ENCODE assay signal across 8 cellular contexts in the genomic region with DNA sequence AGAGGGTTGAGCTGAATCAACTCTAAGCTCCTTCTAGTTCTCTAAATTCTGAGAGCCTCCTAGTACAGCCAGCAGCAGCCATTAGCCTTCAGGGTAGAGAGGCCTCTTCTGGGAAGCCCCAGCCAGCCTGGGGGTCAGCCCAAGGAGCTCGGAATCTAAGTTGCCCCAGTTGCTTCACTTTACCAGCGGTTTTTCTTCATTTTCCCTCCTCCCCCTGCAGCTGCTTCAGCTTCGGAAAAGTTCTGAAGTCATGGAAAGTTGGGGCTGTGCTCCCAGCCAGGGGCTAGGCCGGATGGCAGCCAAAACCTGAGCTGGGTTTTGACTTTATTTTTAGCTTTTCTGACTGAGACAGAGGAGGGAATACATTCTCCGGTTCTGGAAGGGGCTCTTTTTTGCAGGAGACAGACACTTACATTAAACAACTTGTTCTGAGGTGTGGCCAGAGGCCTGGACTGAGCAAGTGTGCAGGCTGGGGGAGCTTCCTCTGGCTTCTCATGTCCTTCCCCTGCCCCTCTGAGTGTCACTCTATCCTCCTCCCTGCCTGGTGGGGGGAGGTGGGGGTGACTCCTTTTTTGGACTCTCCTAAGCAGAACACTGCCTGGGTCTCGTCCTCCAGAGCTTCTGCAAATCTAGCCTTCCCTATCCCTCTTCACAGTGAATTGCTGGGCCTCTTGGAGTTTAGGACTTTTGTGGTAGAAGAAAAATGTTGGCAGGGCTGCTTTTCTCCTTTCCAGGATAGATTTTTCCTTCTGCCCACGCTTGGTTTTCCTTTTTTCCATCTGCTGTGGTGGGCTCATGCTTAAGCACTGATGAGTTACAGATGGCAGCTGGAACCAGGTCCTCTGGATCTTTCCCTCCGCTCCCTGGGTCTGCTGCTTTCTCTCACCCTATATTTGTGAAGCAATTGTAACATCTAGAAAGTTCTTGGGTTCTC. TPM values are rescaled to one million over a fixed set of nuclear protein-coding genes. Genes with fewer than 3 reads are reported as not detected.
DNase-seq lines count a peak whose midpoint lies in the region; ATAC-seq, FAIRE-seq and TF ChIP-seq lines count a peak whose summit lies in the region.

No MANE protein-coding gene starts in this region.

- peaks cover 48% of the 10 kb centered on the region for H3K4me1 ChIP-seq in HUES6 (ENCODE audit: control insufficient read depth, insufficient read depth, low read length)
- H3K4me1 ChIP-seq in hepatocyte (ENCODE audit: insufficient read depth) = peaks cover 60% of the 10 kb centered on the region

- H3K4me3 ChIP-seq in HUES6 (ENCODE audit: low read depth, low read length) (no peak overlapping the region; the same call in 1 of the 2 replicates), hepatocyte (no peak overlapping the region)

- peak overlapping the region; percentile 70 for H3K4me3 Mint-ChIP-seq in stimulated activated effector memory CD8-positive, alpha-beta T cell treated with anti-CD3 and anti-CD28 coated beads, Interleukin-12 subunit alpha, Interleukin-12 subunit beta, amount 100 ng/mL, for 72 hours

- H3K4me1 Mint-ChIP-seq in stimulated activated effector memory CD8-positive, alpha-beta T cell treated with anti-CD3 and anti-CD28 coated beads, Interleukin-12 subunit alpha, Interleukin-12 subunit beta, amount 100 ng/mL, for 72 hours = peaks cover 63% of the 10 kb centered on the region

- H3K36me3 ChIP-seq in HUES6 (ENCODE audit: control insufficient read depth, insufficient read depth, low read length) (peaks cover 22% of the 10 kb centered on the region), hepatocyte (replicated peaks; ENCODE audit: insufficient read depth, low read depth) (no peaks in the 10 kb centered on the region)

- H3K9me3 ChIP-seq in HUES6 (ENCODE audit: control insufficient read depth, insufficient read depth, low read depth, low read length) (no peaks in the 10 kb centered on the region), hepatocyte (ENCODE audit: low read depth) (no peaks in the 10 kb centered on the region)

- H2AFZ ChIP-seq in hepatocyte = no peak overlapping the region

- peak overlapping the region; percentile 83; the same call in 1 of the 2 replicates for H3K27ac ChIP-seq in HUES6 (ENCODE audit: low read depth, low read length)
- H3K27ac ChIP-seq in adipose tissue (ENCODE audit: low read depth, low read length) = peak overlapping the region; percentile 56
- peak overlapping the region; percentile 98 for H3K27ac ChIP-seq in hepatocyte

- H3K4me2 ChIP-seq in hepatocyte = peak overlapping the region; percentile 65

- WGBS in adipose tissue, 3 donors = 31 to 42% (median 36%) methylated on average over 8 of the region's 8 CpGs
- WGBS in hepatocyte (ENCODE audit: low lambda C conversion rate, missing lambda C conversion rate) = 27% methylated on average over 8 of the region's 8 CpGs

- peaks cover 90% of the 10 kb centered on the region for H3K36me3 Mint-ChIP-seq in stimulated activated effector memory CD8-positive, alpha-beta T cell treated with anti-CD3 and anti-CD28 coated beads, Interleukin-12 subunit alpha, Interleukin-12 subunit beta, amount 100 ng/mL, for 72 hours

- H3K79me2 ChIP-seq in hepatocyte = peaks cover 69% of the 10 kb centered on the region

- peak overlapping the region; percentile 95 for H3K27ac Mint-ChIP-seq in stimulated activated effector memory CD8-positive, alpha-beta T cell treated with anti-CD3 and anti-CD28 coated beads, Interleukin-12 subunit alpha, Interleukin-12 subunit beta, amount 100 ng/mL, for 72 hours

- FAIRE-seq in RCC 7860 (lab: Jason Lieb, UNC) = no peak

- ATAC-seq in stimulated activated effector memory CD8-positive, alpha-beta T cell treated with anti-CD3 and anti-CD28 coated beads, Interleukin-12 subunit alpha, Interleukin-12 subunit beta, amount 100 ng/mL, for 72 hours = no peak

- H3K9me3 Mint-ChIP-seq in stimulated activated effector memory CD8-positive, alpha-beta T cell treated with anti-CD3 and anti-CD28 coated beads, Interleukin-12 subunit alpha, Interleukin-12 subunit beta, amount 100 ng/mL, for 72 hours = no peaks in the 10 kb centered on the region

- TF ChIP-seq CTCF in hepatocyte (IDR thresholded peaks at IDR 0.05; ENCODE audit: poor library complexity) = no peak

- DNase-seq in hepatocyte (ENCODE audit: low spot score) (peak; percentile 76), globus pallidus (ENCODE audit: low spot score) (no peak), RCC 7860 (ENCODE audit: low spot score) (no peak), NCI-H2196 (lab: John Stamatoyannopoulos, UW; ENCODE audit: unreplicated experiment) (no peak), NK-92 (lab: John Stamatoyannopoulos, UW; ENCODE audit: unreplicated experiment) (no peak)
- no peak for DNase-seq in stimulated activated effector memory CD8-positive, alpha-beta T cell treated with anti-CD3 and anti-CD28 coated beads, Interleukin-12 subunit alpha, Interleukin-12 subunit beta, amount 100 ng/mL, for 72 hours (ENCODE audit: low spot score in 2 of 2)

- H3K27me3 ChIP-seq in HUES6 (ENCODE audit: control insufficient read depth, insufficient read depth, low read length) = no peaks in the 10 kb centered on the region
- H3K27me3 ChIP-seq in hepatocyte = no peaks in the 10 kb centered on the region

- peak overlapping the region; percentile 76 for H3K9ac ChIP-seq in HUES6 (ENCODE audit: low read length)

- H3K9me2 ChIP-seq in hepatocyte (replicated peaks; ENCODE audit: insufficient read depth) = no peaks in the 10 kb centered on the region

- H4K20me1 ChIP-seq in hepatocyte (ENCODE audit: insufficient read depth, poor library complexity, severe bottlenecking) = no peaks in the 10 kb centered on the region

RNA-seq across cellular contexts. Expression of gene LMNA, which starts 14.5 kb away (rescaled TPM):
- polyA plus RNA-seq in adipose tissue (100 to 1,000 TPM in 2 of 3 donors, 10 to 100 TPM in 1; 58.6 to 543 (median 239) TPM), hepatocyte (345 and 402 TPM in 2 replicates)
- total RNA-seq in hepatocyte = 161 and 208 TPM in 2 replicates

RNA-seq across cellular contexts. Expression of gene SEMA4A, which starts 24.4 kb away (rescaled TPM):
- 1 to 10 TPM; 2.1 to 9.5 (median 7.4) TPM for polyA plus RNA-seq in adipose tissue
- total RNA-seq in hepatocyte = 1.4 and 2.1 TPM in 2 replicates
- polyA plus RNA-seq in hepatocyte = 1.3 and 2.6 TPM in 2 replicates

RNA-seq across cellular contexts. Expression of gene MEX3A, which starts 46.8 kb away (rescaled TPM):
- polyA plus RNA-seq in adipose tissue (under 1 TPM; under 0.01 to 0.43 (median 0.26) TPM), hepatocyte (9.3 and 10.8 TPM in 2 replicates)
- total RNA-seq in hepatocyte = 11.0 and 12.0 TPM in 2 replicates
